ENCODE assay signal across 22 cellular contexts in the genomic region with DNA sequence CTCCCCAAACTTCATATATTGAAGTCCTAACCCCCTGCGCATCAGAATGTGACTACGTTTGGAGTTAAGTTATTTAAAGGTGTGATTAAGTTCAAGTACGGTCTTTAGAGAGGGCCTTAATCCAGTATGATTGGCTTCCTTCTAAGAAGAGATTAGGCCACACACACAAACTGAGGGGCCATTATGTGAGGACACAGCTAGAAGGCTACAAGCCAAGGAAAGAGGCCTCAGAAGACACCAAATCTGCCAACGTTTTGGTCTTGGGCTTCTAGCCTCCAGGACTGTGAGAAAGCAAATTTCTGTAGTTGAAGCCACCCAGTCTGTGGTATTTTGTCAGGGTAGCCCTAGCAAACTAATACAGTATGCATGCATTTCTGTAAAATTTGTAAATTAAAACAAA.
"Had no signal": no experiment of that assay in that cellular context is flagged by ENCODE, and none has a peak within 500 bp of the region (broad histone marks: within the 10 kb centered on the region; RNA-seq: fewer than 3 reads in every experiment).

No MANE protein-coding gene starts in this region.

- H3K9me3 Mint-ChIP-seq: activated T-cell treated with anti-CD3 and anti-CD28 coated beads, Interleukin-2, amount 50 U/mL, for 4 hours; endodermal cell; nephron; stimulated activated naive CD8-positive, alpha-beta T cell treated with anti-CD3 and anti-CD28 coated beads, Interleukin-15, amount 100 ng/mL, for 72 hours had no signal

- H3K36me3 ChIP-seq: gastrocnemius medialis, neutrophil, pancreas, suprapubic skin had no signal

- H3K4me3 Mint-ChIP-seq: activated T-cell treated with anti-CD3 and anti-CD28 coated beads, Interleukin-2, amount 50 U/mL, for 4 hours; endodermal cell; nephron; stimulated activated naive CD8-positive, alpha-beta T cell treated with anti-CD3 and anti-CD28 coated beads, Interleukin-15, amount 100 ng/mL, for 72 hours had no signal

- H3K27me3 Mint-ChIP-seq: stimulated activated naive CD8-positive, alpha-beta T cell treated with anti-CD3 and anti-CD28 coated beads, Interleukin-15, amount 100 ng/mL, for 72 hours had no signal

- DNase-seq: activated CD4-positive, alpha-beta T cell treated with anti-CD3 and anti-CD28 coated beads, Interleukin-2, amount 50 U/mL, for 4 hours; activated CD8-positive, alpha-beta memory T cell treated with anti-CD3 and anti-CD28 coated beads, Interleukin-2, amount 50 U/mL, for 48 hours; activated naive CD4-positive, alpha-beta T cell treated with Interleukin-2 at 50 U/mL for 16 hours; activated T-cell treated with anti-CD3 and anti-CD28 coated beads, Interleukin-2, amount 50 U/mL, for 4 hours; amygdala; cortex of kidney; endodermal cell; esophagus squamous epithelium; gastrocnemius medialis; hypothalamus; pancreas; right cardiac atrium; stimulated activated CD4-positive, alpha-beta T cell treated with anti-CD3 and anti-CD28 coated beads, Interleukin-1b, Interleukin-23, amount 100 ng/mL, for 48 hours; stimulated activated naive CD8-positive, alpha-beta T cell treated with anti-CD3 and anti-CD28 coated beads, Interleukin-15, amount 100 ng/mL, for 72 hours; T1000 had no signal

- H3K27ac ChIP-seq: esophagus squamous epithelium, gastrocnemius medialis, neutrophil, pancreas, skin epidermis, suprapubic skin, tibial nerve had no signal

- H3K4me1 ChIP-seq: esophagus squamous epithelium, pancreas, suprapubic skin had no signal

- FAIRE-seq: bronchial epithelial cell, pancreas, urothelium cell line had no signal

- H3K27ac Mint-ChIP-seq: stimulated activated naive CD8-positive, alpha-beta T cell treated with anti-CD3 and anti-CD28 coated beads, Interleukin-15, amount 100 ng/mL, for 72 hours had no signal

- H3K4me1 Mint-ChIP-seq: stimulated activated naive CD8-positive, alpha-beta T cell treated with anti-CD3 and anti-CD28 coated beads, Interleukin-15, amount 100 ng/mL, for 72 hours had no signal

- H3K4me3 ChIP-seq: esophagus squamous epithelium, gastrocnemius medialis, pancreas, skin epidermis, suprapubic skin, tibial nerve had no signal

- H3K27me3 ChIP-seq: esophagus squamous epithelium, gastrocnemius medialis, neutrophil, pancreas, suprapubic skin, tibial nerve had no signal

- ATAC-seq: activated T-cell treated with anti-CD3 and anti-CD28 coated beads, Interleukin-2, amount 50 U/mL, for 4 hours; gastrocnemius medialis; pancreas; stimulated activated naive CD8-positive, alpha-beta T cell treated with anti-CD3 and anti-CD28 coated beads, Interleukin-15, amount 100 ng/mL, for 72 hours had no signal

- H3K9me3 ChIP-seq: esophagus squamous epithelium, gastrocnemius medialis, neutrophil, pancreas, suprapubic skin, tibial nerve had no signal
